In the genomic region with DNA sequence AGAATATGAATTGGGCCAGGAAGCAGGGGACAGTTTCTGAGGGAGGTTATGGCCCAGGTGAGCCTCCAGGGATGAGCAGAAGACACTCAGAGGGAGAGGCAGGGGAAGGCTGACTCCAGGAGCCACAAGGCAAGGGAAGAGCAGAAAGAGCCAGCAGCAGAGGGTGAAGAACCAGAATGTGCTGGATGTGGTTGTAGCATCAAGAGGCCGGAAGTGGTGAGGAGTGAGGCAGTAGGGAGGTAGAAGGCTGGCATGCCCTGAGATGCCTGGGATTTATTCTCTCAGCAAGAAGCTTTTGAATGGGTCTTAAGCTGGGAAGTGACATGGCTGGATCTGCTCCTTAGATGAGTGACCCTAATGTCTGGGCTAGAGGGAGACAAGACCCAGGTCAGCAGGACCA, we compare ENCODE assay signal across 34 cellular contexts.
"Had no signal": no experiment of that assay in that cellular context is flagged by ENCODE, and none has a peak within 500 bp of the region (broad histone marks: within the 10 kb centered on the region; RNA-seq: fewer than 3 reads in every experiment).

No MANE protein-coding gene starts in this region.

- H3K27ac Mint-ChIP-seq: activated B cell treated with CpG ODN at 0.5 μM for 24 hours; activated CD4-positive, alpha-beta memory T cell treated with anti-CD3 and anti-CD28 coated beads for 36 hours; activated CD4-positive, alpha-beta T cell treated with anti-CD3 and anti-CD28 coated beads, Interleukin-2, amount 10 ng/mL, durations not matched to agents 24 days and 14 days; activated CD8-positive, alpha-beta T cell treated with anti-CD3 and anti-CD28 coated beads for 36 hours; activated naive CD4-positive, alpha-beta T cell treated with anti-CD3 and anti-CD28 coated beads, Interleukin-2, amount 10 ng/mL, durations not matched to agents 7 days and 5 days; activated naive CD4-positive, alpha-beta T cell treated with anti-CD3 and anti-CD28 coated beads, Interleukin-2, amount 50 U/mL, for 24 hours; activated naive CD8-positive, alpha-beta T cell; activated T-cell treated with anti-CD3 and anti-CD28 coated beads, Interleukin-2, amount 50 U/mL, for 72 hours; activated T-helper 2 cell treated with anti-CD3 and anti-CD28 coated beads, Interferon-gamma antibody, Interleukin-2, Interleukin-4, amounts not matched to agents 10 μg/mL and 5 μg/mL and 100 μg/mL, durations not matched to agents 14 hours and 24 hours and 36 hours; brain; T-helper 1 cell treated with Interleukin-12 subunit alpha and Interleukin-12 subunit beta and Interleukin-4 antibody, amounts not matched to agents 30 μg/mL and 1 μg/mL, for 36 hours; T-helper 2 cell treated with Interferon-gamma antibody and Interleukin-4, amounts not matched to agents 5 μg/mL and 100 μg/mL, for 36 hours had no signal

- H3K4me1 Mint-ChIP-seq: activated B cell treated with CpG ODN at 0.5 μM for 24 hours; activated CD4-positive, alpha-beta T cell treated with anti-CD3 and anti-CD28 coated beads, Interleukin-2, amount 10 ng/mL, durations not matched to agents 24 days and 14 days; activated naive CD4-positive, alpha-beta T cell treated with anti-CD3 and anti-CD28 coated beads, Interleukin-2, amount 10 ng/mL, durations not matched to agents 7 days and 5 days; activated naive CD4-positive, alpha-beta T cell treated with anti-CD3 and anti-CD28 coated beads, Interleukin-2, amount 50 U/mL, for 24 hours; brain; central memory CD8-positive, alpha-beta T cell had no signal

- H3K4me1 ChIP-seq: ascending aorta had no signal

- H3K4me3 Mint-ChIP-seq: activated B cell treated with CpG ODN at 0.5 μM for 24 hours; activated CD4-positive, alpha-beta memory T cell treated with anti-CD3 and anti-CD28 coated beads for 36 hours; activated CD4-positive, alpha-beta T cell treated with anti-CD3 and anti-CD28 coated beads, Interleukin-2, amount 10 ng/mL, durations not matched to agents 24 days and 14 days; activated CD8-positive, alpha-beta T cell treated with anti-CD3 and anti-CD28 coated beads for 36 hours; activated naive CD4-positive, alpha-beta T cell treated with anti-CD3 and anti-CD28 coated beads, Interleukin-2, amount 10 ng/mL, durations not matched to agents 7 days and 5 days; activated naive CD4-positive, alpha-beta T cell treated with anti-CD3 and anti-CD28 coated beads, Interleukin-2, amount 50 U/mL, for 24 hours; activated naive CD8-positive, alpha-beta T cell; activated T-cell treated with anti-CD3 and anti-CD28 coated beads, Interleukin-2, amount 50 U/mL, for 4 hours; activated T-cell treated with anti-CD3 and anti-CD28 coated beads, Interleukin-2, amount 50 U/mL, for 72 hours; brain; central memory CD8-positive, alpha-beta T cell; T-helper 1 cell treated with Interleukin-12 subunit alpha and Interleukin-12 subunit beta and Interleukin-4 antibody, amounts not matched to agents 30 μg/mL and 1 μg/mL, for 36 hours; T-helper 2 cell treated with Interferon-gamma antibody and Interleukin-4, amounts not matched to agents 5 μg/mL and 100 μg/mL, for 36 hours had no signal

- H3K27me3 Mint-ChIP-seq: activated B cell treated with CpG ODN at 0.5 μM for 24 hours; activated CD4-positive, alpha-beta memory T cell treated with anti-CD3 and anti-CD28 coated beads for 36 hours; activated CD4-positive, alpha-beta T cell treated with anti-CD3 and anti-CD28 coated beads, Interleukin-2, amount 10 ng/mL, durations not matched to agents 24 days and 14 days; activated naive CD4-positive, alpha-beta T cell treated with anti-CD3 and anti-CD28 coated beads, Interleukin-2, amount 10 ng/mL, durations not matched to agents 7 days and 5 days; activated naive CD4-positive, alpha-beta T cell treated with anti-CD3 and anti-CD28 coated beads, Interleukin-2, amount 50 U/mL, for 24 hours had no signal

- H3K36me3 Mint-ChIP-seq: activated CD4-positive, alpha-beta memory T cell treated with anti-CD3 and anti-CD28 coated beads for 36 hours; activated naive CD4-positive, alpha-beta T cell treated with anti-CD3 and anti-CD28 coated beads, Interleukin-2, amount 10 ng/mL, durations not matched to agents 7 days and 5 days; activated naive CD4-positive, alpha-beta T cell treated with anti-CD3 and anti-CD28 coated beads, Interleukin-2, amount 50 U/mL, for 24 hours; activated naive CD8-positive, alpha-beta T cell had no signal

- H3K27ac ChIP-seq: ascending aorta, cardiac muscle cell, VCaP had no signal

- ATAC-seq: activated CD8-positive, alpha-beta T cell treated with anti-CD3 and anti-CD28 coated beads for 36 hours; activated T-cell treated with anti-CD3 and anti-CD28 coated beads, Interleukin-2, amount 50 U/mL, for 4 hours; activated T-cell treated with anti-CD3 and anti-CD28 coated beads, Interleukin-2, amount 50 U/mL, for 72 hours had no signal

- H3K4me3 ChIP-seq: ascending aorta, cardiac muscle cell had no signal

- H3K27me3 ChIP-seq: ascending aorta had no signal

- H3K9me3 ChIP-seq: ascending aorta had no signal

- DNase-seq: activated B cell treated with CpG ODN at 0.5 μM for 24 hours; activated CD4-positive, alpha-beta memory T cell treated with anti-CD3 and anti-CD28 coated beads for 36 hours; activated CD4-positive, alpha-beta T cell treated with anti-CD3 and anti-CD28 coated beads for 4 hours; activated CD4-positive, alpha-beta T cell treated with anti-CD3 and anti-CD28 coated beads, Interleukin-2, amount 10 ng/mL, durations not matched to agents 24 days and 14 days; activated CD4-positive, alpha-beta T cell treated with anti-CD3 and anti-CD28 coated beads, Interleukin-2, amount 50 U/mL, for 1 hour; activated CD4-positive, alpha-beta T cell treated with anti-CD3 and anti-CD28 coated beads, Interleukin-2, amount 50 U/mL, for 4 hours; activated CD4-positive, CD25-positive, alpha-beta regulatory T cell treated with anti-CD3 and anti-CD28 coated beads, Interleukin-2, amount 50 U/mL, for 72 hours; activated CD8-positive, alpha-beta memory T cell treated with anti-CD3 and anti-CD28 coated beads, Interleukin-2, amount 50 U/mL, for 4 hours; activated CD8-positive, alpha-beta T cell treated with anti-CD3 and anti-CD28 coated beads for 36 hours; activated effector memory CD4-positive, alpha-beta T cell treated with Interleukin-2 at 50 U/mL for 16 hours; activated gamma-delta T cell; activated naive CD4-positive, alpha-beta T cell treated with anti-CD3 and anti-CD28 coated beads, Interleukin-2, amount 10 ng/mL, durations not matched to agents 7 days and 5 days; activated naive CD4-positive, alpha-beta T cell treated with Interleukin-2 at 50 U/mL for 16 hours; activated T-cell treated with anti-CD3 and anti-CD28 coated beads for 4 hours; activated T-cell treated with anti-CD3 and anti-CD28 coated beads, Interleukin-2, amount 50 U/mL, for 1 hour; activated T-cell treated with anti-CD3 and anti-CD28 coated beads, Interleukin-2, amount 50 U/mL, for 4 hours; activated T-cell treated with anti-CD3 and anti-CD28 coated beads, Interleukin-2, amount 50 U/mL, for 72 hours; amygdala; anterior cingulate cortex; caudate nucleus; cerebellar nuclear complex; T-helper 1 cell; T-helper 2 cell; T-helper 9 cell had no signal

- H3K9me3 Mint-ChIP-seq: activated B cell treated with CpG ODN at 0.5 μM for 24 hours; activated CD4-positive, alpha-beta memory T cell treated with anti-CD3 and anti-CD28 coated beads for 36 hours; activated CD4-positive, alpha-beta T cell treated with anti-CD3 and anti-CD28 coated beads, Interleukin-2, amount 10 ng/mL, durations not matched to agents 24 days and 14 days; activated CD8-positive, alpha-beta T cell treated with anti-CD3 and anti-CD28 coated beads for 36 hours; activated naive CD4-positive, alpha-beta T cell treated with anti-CD3 and anti-CD28 coated beads, Interleukin-2, amount 10 ng/mL, durations not matched to agents 7 days and 5 days; activated naive CD4-positive, alpha-beta T cell treated with anti-CD3 and anti-CD28 coated beads, Interleukin-2, amount 50 U/mL, for 24 hours; activated T-cell treated with anti-CD3 and anti-CD28 coated beads, Interleukin-2, amount 50 U/mL, for 4 hours; activated T-cell treated with anti-CD3 and anti-CD28 coated beads, Interleukin-2, amount 50 U/mL, for 72 hours; activated T-helper 2 cell treated with anti-CD3 and anti-CD28 coated beads, Interferon-gamma antibody, Interleukin-2, Interleukin-4, amounts not matched to agents 10 μg/mL and 5 μg/mL and 100 μg/mL, durations not matched to agents 14 hours and 24 hours and 36 hours; brain; central memory CD8-positive, alpha-beta T cell; T-helper 1 cell treated with Interleukin-12 subunit alpha and Interleukin-12 subunit beta and Interleukin-4 antibody, amounts not matched to agents 30 μg/mL and 1 μg/mL, for 36 hours; T-helper 2 cell treated with Interferon-gamma antibody and Interleukin-4, amounts not matched to agents 5 μg/mL and 100 μg/mL, for 36 hours had no signal

- H3K36me3 ChIP-seq: cardiac muscle cell had no signal
